ENCODE assay signal across 25 cellular contexts in genomic region chr5:44189255-44189654, GRCh38.
"Had no signal": no experiment of that assay in that cellular context is flagged by ENCODE, and none has a peak within 500 bp of the region (broad histone marks: within the 10 kb centered on the region; RNA-seq: fewer than 3 reads in every experiment).

No MANE protein-coding gene starts in this region.

- H3K4me1 Mint-ChIP-seq: mesothelial cell of epicardium; naive B cell; stimulated activated naive B cell treated with anti-CD40 and anti-IgM and Interleukin-4, amounts not matched to agents 10 μg/mL and 1 μg/mL and 100 μg/mL, for 72 hours had no signal

- H3K9me3 ChIP-seq: ovary, prostate gland, testis, thyroid gland, upper lobe of left lung, vagina had no signal

- H3K27ac ChIP-seq: left ventricle myocardium inferior, ovary, prostate gland, skin epidermis, stomach, testis, thyroid gland, transverse colon, upper lobe of left lung, vagina had no signal

- H3K27me3 ChIP-seq: ovary, stomach, testis, thyroid gland, transverse colon, upper lobe of left lung, vagina had no signal

- H3K4me1 ChIP-seq: left ventricle myocardium inferior, prostate gland, stomach, testis, thyroid gland, transverse colon, upper lobe of left lung, vagina had no signal

- H3K27ac Mint-ChIP-seq: mesothelial cell of epicardium; naive B cell; natural killer cell treated with Interleukin-12 subunit alpha and Interleukin-12 subunit beta and Interleukin-15 and Interleukin-18, amount 100 ng/mL, for 72 hours; stimulated activated naive B cell treated with anti-CD40 and anti-IgM and Interleukin-4, amounts not matched to agents 10 μg/mL and 1 μg/mL and 100 μg/mL, for 72 hours had no signal

- H3K36me3 Mint-ChIP-seq: mesothelial cell of epicardium; stimulated activated naive B cell treated with anti-CD40 and anti-IgM and Interleukin-4, amounts not matched to agents 10 μg/mL and 1 μg/mL and 100 μg/mL, for 72 hours had no signal

- ATAC-seq: natural killer cell treated with Interleukin-12 subunit alpha and Interleukin-12 subunit beta and Interleukin-15 and Interleukin-18, amount 100 ng/mL, for 72 hours; right cardiac atrium; sciatic nerve; stimulated activated naive B cell treated with anti-CD40 and anti-IgM and Interleukin-4, amounts not matched to agents 10 μg/mL and 1 μg/mL and 100 μg/mL, for 72 hours; stimulated activated naive CD8-positive, alpha-beta T cell treated with anti-CD3 and anti-CD28 coated beads, Interleukin-15, Interleukin-2, amounts not matched to agents 100 U/mL and 50 U/mL, for 24 hours had no signal

- H3K4me3 ChIP-seq: left ventricle myocardium inferior, lung, ovary, prostate gland, skin epidermis, stomach, testis, thyroid gland, transverse colon, upper lobe of left lung, vagina had no signal

- H3K4me3 Mint-ChIP-seq: mesothelial cell of epicardium; natural killer cell treated with Interleukin-12 subunit alpha and Interleukin-12 subunit beta and Interleukin-15 and Interleukin-18, amount 100 ng/mL, for 72 hours; stimulated activated naive B cell treated with anti-CD40 and anti-IgM and Interleukin-4, amounts not matched to agents 10 μg/mL and 1 μg/mL and 100 μg/mL, for 72 hours had no signal

- H3K36me3 ChIP-seq: left ventricle myocardium inferior, ovary, prostate gland, stomach, thyroid gland, transverse colon, upper lobe of left lung, vagina had no signal

- H3K27me3 Mint-ChIP-seq: naive B cell; natural killer cell treated with Interleukin-12 subunit alpha and Interleukin-12 subunit beta and Interleukin-15 and Interleukin-18, amount 100 ng/mL, for 72 hours; stimulated activated naive B cell treated with anti-CD40 and anti-IgM and Interleukin-4, amounts not matched to agents 10 μg/mL and 1 μg/mL and 100 μg/mL, for 72 hours had no signal

- DNase-seq: islet precursor cell; left ventricle myocardium inferior; mesendoderm; naive B cell; ovary; retina; right cardiac atrium; stimulated activated CD4-positive, alpha-beta T cell treated with anti-CD3 and anti-CD28 coated beads, Interleukin-12 subunit alpha, Interleukin-12 subunit beta, amount 100 ng/mL, for 4 hours; stimulated activated CD4-positive, alpha-beta T cell treated with anti-CD3 and anti-CD28 coated beads, Interleukin-15, amount 100 ng/mL, for 24 hours; stimulated activated CD4-positive, alpha-beta T cell treated with anti-CD3 and anti-CD28 coated beads, Interleukin-2, amount 100 ng/mL, for 24 hours; stimulated activated CD4-positive, alpha-beta T cell treated with anti-CD3 and anti-CD28 coated beads, Interleukin-4, amount 100 ng/mL, for 1 hour; stimulated activated naive B cell treated with anti-CD40 and anti-IgM and Interleukin-4, amounts not matched to agents 10 μg/mL and 1 μg/mL and 100 μg/mL, for 72 hours; stimulated activated naive CD8-positive, alpha-beta T cell treated with anti-CD3 and anti-CD28 coated beads, Interleukin-15, Interleukin-2, amounts not matched to agents 100 U/mL and 50 U/mL, for 24 hours; stomach; testis; thyroid gland; transverse colon; upper lobe of left lung had no signal
